Comparison of ENCODE assay signal across 11 cellular contexts in genomic region chr15:66908503-66909095, GRCh38.
DNase-seq lines count a peak whose midpoint lies in the region; ATAC-seq and TF ChIP-seq lines count a peak whose summit lies in the region.
"Had no signal": no experiment of that assay in that cellular context is flagged by ENCODE, and none has a peak within 500 bp of the region (broad histone marks: within the 10 kb centered on the region; RNA-seq: fewer than 3 reads in every experiment).

No MANE protein-coding gene starts in this region.

- H3K9me3 ChIP-seq in muscle layer of duodenum (ENCODE audit: control insufficient read depth in 1 of 2, low read length in 2 of 2) (no peaks in the 10 kb centered on the region), aorta (ENCODE audit: control insufficient read depth, low read length) (no peaks in the 10 kb centered on the region)
- H3K9me3 ChIP-seq: adrenal gland had no signal

- DNase-seq in cardiac septum (ENCODE audit: low spot score) (peak; percentile 20), left ventricle myocardium superior (no peak), coronary artery (ENCODE audit: low spot score) (peak; percentile 54), aorta (no peak), retina (no peak)
- DNase-seq: stimulated activated naive CD8-positive, alpha-beta T cell treated with anti-CD3 and anti-CD28 coated beads, Interleukin-15, Interleukin-2, amounts not matched to agents 100 U/mL and 50 U/mL, for 24 hours had no signal

- peaks cover 18 to 19% of the 10 kb centered on the region in 2 donors for H3K4me1 ChIP-seq in muscle layer of duodenum (ENCODE audit: control insufficient read depth in 1 of 2, insufficient read depth in 2 of 2, low read length in 2 of 2)
- no peaks in the 10 kb centered on the region for H3K4me1 ChIP-seq in aorta (ENCODE audit: control insufficient read depth in 1 of 2, insufficient read depth in 2 of 2, low read length in 2 of 2)
- H3K4me1 ChIP-seq: adrenal gland had no signal

- H3K36me3 ChIP-seq in muscle layer of duodenum (ENCODE audit: control insufficient read depth in 1 of 2, insufficient read depth in 2 of 2, low read length in 2 of 2): no peaks in the 10 kb centered on the region
- no peaks in the 10 kb centered on the region for H3K36me3 ChIP-seq in aorta (ENCODE audit: control insufficient read depth in 1 of 2, insufficient read depth in 2 of 2, low read length in 1 of 2)
- H3K36me3 ChIP-seq: adrenal gland had no signal

- WGBS in aorta, 2 donors: 21 to 25% methylated on average over 5 of the region's 5 CpGs

- TF ChIP-seq CTCF in coronary artery (IDR thresholded peaks at IDR 0.05): no peak

- H3K27me3 ChIP-seq in muscle layer of duodenum (ENCODE audit: low read depth, low read length): no peaks in the 10 kb centered on the region
- no peaks in the 10 kb centered on the region for H3K27me3 ChIP-seq in aorta (ENCODE audit: control insufficient read depth in 1 of 2, insufficient read depth in 2 of 2, low read length in 1 of 2)
- H3K27me3 ChIP-seq: adrenal gland had no signal

- H3K27ac ChIP-seq in coronary artery (peak overlapping the region; percentile 30 to 88), muscle layer of duodenum (ENCODE audit: low read length) (peak overlapping the region; percentile 60), aorta (ENCODE audit: low read depth in 1 of 2, low read length in 2 of 2) (peak overlapping the region; percentile 17 to 67)
- H3K27ac ChIP-seq: KMS-11 had no signal

- H3K4me3 ChIP-seq in coronary artery (peak overlapping the region; percentile 2), muscle layer of duodenum (ENCODE audit: low read depth in 1 of 2, low read length in 2 of 2) (peak overlapping the region in 1 of 2 donors; percentile 4), aorta (ENCODE audit: low read length in 2 of 2) (no peak overlapping the region)
- H3K4me3 ChIP-seq: adrenal gland had no signal

- ATAC-seq in left ventricle myocardium superior (no peak), aorta (ENCODE audit: low FRiP score) (peak; percentile 44), GM19351 (IDR thresholded peaks at IDR 0.05; ENCODE audit: unreplicated experiment) (no peak), GM18517 (IDR thresholded peaks at IDR 0.05; ENCODE audit: unreplicated experiment) (no peak)
- ATAC-seq: stimulated activated naive CD8-positive, alpha-beta T cell treated with anti-CD3 and anti-CD28 coated beads, Interleukin-15, Interleukin-2, amounts not matched to agents 100 U/mL and 50 U/mL, for 24 hours had no signal

- intact Hi-C loops in cardiac septum (cut with DNase I) (no loop called here), left ventricle myocardium superior (cut with micrococcal nuclease) (no loop called here), aorta (cut with DNase I) (no loop called here)

Comparison
In these comparisons a context has a peak if more than half of its experiments do, and no peak if none do; other contexts are left out.
1. DNase-seq: peak in cardiac septum (single experiment) and coronary artery (single experiment); none in left ventricle myocardium superior (single experiment), aorta (0 of 2) and retina (single experiment).
2. Peak in every context shown above with its lines, with median percentiles within 50 percentile points of each other: H3K27ac ChIP-seq.